In genomic region chr6:16398587-16398986, GRCh38 we compare ENCODE assay signal across 20 cellular contexts.
DNase-seq lines count a peak whose midpoint lies in the region; ATAC-seq, FAIRE-seq and TF ChIP-seq lines count a peak whose summit lies in the region.
"Had no signal": no experiment of that assay in that cellular context is flagged by ENCODE, and none has a peak within 500 bp of the region (broad histone marks: within the 10 kb centered on the region; RNA-seq: fewer than 3 reads in every experiment).

No MANE protein-coding gene starts in this region.

- H3K9me3 ChIP-seq in fibroblast of lung (ENCODE audit: control insufficient read depth, insufficient read depth, low read depth, low read length), result no peaks in the 10 kb centered on the region
- H3K9me3 ChIP-seq: thyroid gland had no signal

- DNase-seq in AG09309 (ENCODE audit: low read depth), result peak; percentile 52
- DNase-seq in fibroblast of lung (ENCODE audit: low read depth in 2 of 2), result peak; percentile 67 to 81
- peak; percentile 12 for DNase-seq in skeletal muscle cell (ENCODE audit: low read depth)
- no peak for DNase-seq in substantia nigra (lab: John Stamatoyannopoulos, UW)
- no peak for DNase-seq in RCC 7860 (ENCODE audit: low spot score)
- DNase-seq in T-helper 1 cell, result no peak
- DNase-seq in activated CD8-positive, alpha-beta T cell treated with anti-CD3 and anti-CD28 coated beads for 36 hours, result no peak
- DNase-seq: activated B cell treated with CpG ODN at 0.5 μM for 24 hours, COR-L47, head of caudate nucleus, NCI-H2029, NCI-H524, SHP77 treated with DMSO at 0.1 percent for 48 hours, small intestine, thyroid gland had no signal

- no peak for TF ChIP-seq CTCF in AG09309 (IDR thresholded peaks at IDR 0.05; ENCODE audit: control insufficient read depth, insufficient read depth, low read depth, low read length, missing control alignments)
- TF ChIP-seq CTCF in fibroblast of lung (conservative IDR thresholded peaks at IDR 0.05 in 1 of 2, IDR thresholded peaks at IDR 0.05 in 1 of 2; ENCODE audit: low read depth in 1 of 2, low read length in 2 of 2), result no peak
- TF ChIP-seq CTCF in activated CD8-positive, alpha-beta T cell treated with anti-CD3 and anti-CD28 coated beads for 36 hours (IDR thresholded peaks at IDR 0.05), result no peak

- no peak overlapping the region for H2AFZ ChIP-seq in fibroblast of lung (ENCODE audit: low read length)
- H2AFZ ChIP-seq: parathyroid adenoma had no signal

- H3K36me3 ChIP-seq in fibroblast of lung (ENCODE audit: control insufficient read depth, insufficient read depth, low read length), result no peaks in the 10 kb centered on the region
- H3K36me3 ChIP-seq: thyroid gland had no signal

- no peak overlapping the region for H3K4me3 ChIP-seq in AG09309 (ENCODE audit: control insufficient read depth, low read depth, low read length)
- no peak overlapping the region for H3K4me3 ChIP-seq in fibroblast of lung (replicated peaks in 1 of 4; ENCODE audit: control extremely low read depth in 1 of 4, insufficient read depth in 1 of 4, low read depth in 3 of 4, low read length in 4 of 4)
- no peak overlapping the region for H3K4me3 ChIP-seq in skeletal muscle cell (ENCODE audit: low read depth, low read length)
- H3K4me3 ChIP-seq: lung, thyroid gland had no signal

- peak overlapping the region; percentile 56 for H3K4me2 ChIP-seq in fibroblast of lung (ENCODE audit: extremely low read depth, insufficient read depth, low read length)

- intact Hi-C loops in activated CD8-positive, alpha-beta T cell treated with anti-CD3 and anti-CD28 coated beads for 36 hours (cut with micrococcal nuclease), result no loop called here

- peak; percentile 62 for ATAC-seq in SK-N-SH treated with all-trans-retinoic acid at 6 μM for 48 hours
- no peak for ATAC-seq in activated CD8-positive, alpha-beta T cell treated with anti-CD3 and anti-CD28 coated beads for 36 hours

- no peaks in the 10 kb centered on the region for H3K9me3 Mint-ChIP-seq in activated CD8-positive, alpha-beta T cell treated with anti-CD3 and anti-CD28 coated beads for 36 hours
- H3K9me3 Mint-ChIP-seq: activated B cell treated with CpG ODN at 0.5 μM for 24 hours, IgD-negative memory B cell had no signal

- CTCF ChIA-PET in activated CD8-positive, alpha-beta T cell treated with anti-CD3 and anti-CD28 coated beads for 36 hours (lab: Charles Lee), result no interaction called here

- H3K4me1 Mint-ChIP-seq in activated CD8-positive, alpha-beta T cell treated with anti-CD3 and anti-CD28 coated beads for 36 hours (ENCODE audit: low read depth), result peaks cover 17% of the 10 kb centered on the region

- FAIRE-seq in RCC 7860 (lab: Jason Lieb, UNC), result no peak
- FAIRE-seq: islet of Langerhans, small intestine had no signal

- peaks cover 15% of the 10 kb centered on the region for H3K36me3 Mint-ChIP-seq in activated CD8-positive, alpha-beta T cell treated with anti-CD3 and anti-CD28 coated beads for 36 hours (ENCODE audit: low read depth)

- no peaks in the 10 kb centered on the region for H3K27me3 Mint-ChIP-seq in activated CD8-positive, alpha-beta T cell treated with anti-CD3 and anti-CD28 coated beads for 36 hours
- H3K27me3 Mint-ChIP-seq: activated B cell treated with CpG ODN at 0.5 μM for 24 hours, IgD-negative memory B cell had no signal

- peaks cover 21% of the 10 kb centered on the region for H3K4me1 ChIP-seq in fibroblast of lung (ENCODE audit: control insufficient read depth, extremely low read depth, insufficient read depth, low read length)
- H3K4me1 ChIP-seq: parathyroid adenoma had no signal

- H3K27me3 ChIP-seq in fibroblast of lung (ENCODE audit: control insufficient read depth, insufficient read depth, low read length), result no peaks in the 10 kb centered on the region
- H3K27me3 ChIP-seq: thyroid gland had no signal

- no peaks in the 10 kb centered on the region for H3K79me2 ChIP-seq in fibroblast of lung (ENCODE audit: control insufficient read depth, insufficient read depth, low read length)
- H3K79me2 ChIP-seq: parathyroid adenoma had no signal

- POLR2A ChIA-PET in activated CD8-positive, alpha-beta T cell treated with anti-CD3 and anti-CD28 coated beads for 36 hours (lab: Charles Lee), result no interaction called here

- no peak overlapping the region for H3K4me3 Mint-ChIP-seq in activated CD8-positive, alpha-beta T cell treated with anti-CD3 and anti-CD28 coated beads for 36 hours
- H3K4me3 Mint-ChIP-seq: activated B cell treated with CpG ODN at 0.5 μM for 24 hours, IgD-negative memory B cell had no signal

- H3K27ac ChIP-seq in fibroblast of lung (ENCODE audit: insufficient read depth, low read length) (peak overlapping the region; percentile 88), substantia nigra (ENCODE audit: low read depth, low read length, poor library complexity, severe bottlenecking) (no peak overlapping the region)
- H3K27ac ChIP-seq: parathyroid adenoma, thyroid gland had no signal

- H3K9ac ChIP-seq in fibroblast of lung (ENCODE audit: insufficient read depth, low read length), result no peak overlapping the region
- H3K9ac ChIP-seq: parathyroid adenoma had no signal

- H4K20me1 ChIP-seq in fibroblast of lung (ENCODE audit: control insufficient read depth, extremely low read depth, insufficient read depth, low read length), result no peaks in the 10 kb centered on the region

- H3K27ac Mint-ChIP-seq in activated CD8-positive, alpha-beta T cell treated with anti-CD3 and anti-CD28 coated beads for 36 hours, result no peak overlapping the region
- H3K27ac Mint-ChIP-seq: activated B cell treated with CpG ODN at 0.5 μM for 24 hours had no signal

TF ChIP-seq in SK-N-SH treated with all-trans-retinoic acid at 6 μM for 48 hours, 23 proteins besides CTCF, POLR2A, EP300 and RAD21:
- TF ChIP-seq OSR1 (CRISPR knock-in tag; IDR thresholded peaks at IDR 0.05) (no peak), ISL1 (CRISPR knock-in tag; IDR thresholded peaks at IDR 0.05) (peak; percentile 41; the same call in 1 of the 2 replicates)

Comparison
In these comparisons a context has a peak if more than half of its experiments do, and no peak if none do; other contexts are left out.
1. DNase-seq: peak in AG09309 (single experiment), fibroblast of lung (2 of 2) and skeletal muscle cell (single experiment); none in substantia nigra (0 of 49), RCC 7860 (single experiment), T-helper 1 cell (0 of 5) and activated CD8-positive, alpha-beta T cell treated with anti-CD3 and anti-CD28 coated beads for 36 hours (single experiment).